In the genomic region with DNA sequence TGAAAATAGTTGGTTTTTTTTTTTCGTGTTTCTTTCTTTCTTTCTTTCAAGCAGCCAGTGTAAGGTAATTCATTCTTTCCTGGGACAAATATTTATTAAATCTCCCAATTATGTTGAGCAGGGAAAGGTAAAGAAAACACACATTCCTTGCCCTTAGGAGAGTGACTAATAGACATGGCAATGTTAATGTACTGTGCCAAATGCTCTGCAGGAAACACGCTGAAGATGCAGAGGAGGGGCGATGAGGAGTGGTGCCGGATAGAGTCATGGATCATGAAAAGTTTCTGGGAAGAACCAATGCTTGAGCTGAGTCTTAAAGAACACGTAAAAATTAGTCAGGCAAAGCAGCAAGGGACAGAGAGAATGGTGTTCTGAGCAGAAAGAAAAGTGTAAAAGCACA, we compare ENCODE assay signal across 1 cellular context.
TF ChIP-seq lines count a peak whose summit lies in the region.

No MANE protein-coding gene starts in this region.

TF ChIP-seq in WTC11, 78 proteins besides CTCF, POLR2A, EP300 and RAD21 (continued from another document):
- TF ChIP-seq, protein P1, sequence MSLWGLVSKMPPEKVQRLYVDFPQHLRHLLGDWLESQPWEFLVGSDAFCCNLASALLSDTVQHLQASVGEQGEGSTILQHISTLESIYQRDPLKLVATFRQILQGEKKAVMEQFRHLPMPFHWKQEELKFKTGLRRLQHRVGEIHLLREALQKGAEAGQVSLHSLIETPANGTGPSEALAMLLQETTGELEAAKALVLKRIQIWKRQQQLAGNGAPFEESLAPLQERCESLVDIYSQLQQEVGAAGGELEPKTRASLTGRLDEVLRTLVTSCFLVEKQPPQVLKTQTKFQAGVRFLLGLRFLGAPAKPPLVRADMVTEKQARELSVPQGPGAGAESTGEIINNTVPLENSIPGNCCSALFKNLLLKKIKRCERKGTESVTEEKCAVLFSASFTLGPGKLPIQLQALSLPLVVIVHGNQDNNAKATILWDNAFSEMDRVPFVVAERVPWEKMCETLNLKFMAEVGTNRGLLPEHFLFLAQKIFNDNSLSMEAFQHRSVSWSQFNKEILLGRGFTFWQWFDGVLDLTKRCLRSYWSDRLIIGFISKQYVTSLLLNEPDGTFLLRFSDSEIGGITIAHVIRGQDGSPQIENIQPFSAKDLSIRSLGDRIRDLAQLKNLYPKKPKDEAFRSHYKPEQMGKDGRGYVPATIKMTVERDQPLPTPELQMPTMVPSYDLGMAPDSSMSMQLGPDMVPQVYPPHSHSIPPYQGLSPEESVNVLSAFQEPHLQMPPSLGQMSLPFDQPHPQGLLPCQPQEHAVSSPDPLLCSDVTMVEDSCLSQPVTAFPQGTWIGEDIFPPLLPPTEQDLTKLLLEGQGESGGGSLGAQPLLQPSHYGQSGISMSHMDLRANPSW (CRISPR knock-in tag; conservative IDR thresholded peaks at IDR 0.05; ENCODE audit: low read depth): no peak
- TF ChIP-seq, protein P2, sequence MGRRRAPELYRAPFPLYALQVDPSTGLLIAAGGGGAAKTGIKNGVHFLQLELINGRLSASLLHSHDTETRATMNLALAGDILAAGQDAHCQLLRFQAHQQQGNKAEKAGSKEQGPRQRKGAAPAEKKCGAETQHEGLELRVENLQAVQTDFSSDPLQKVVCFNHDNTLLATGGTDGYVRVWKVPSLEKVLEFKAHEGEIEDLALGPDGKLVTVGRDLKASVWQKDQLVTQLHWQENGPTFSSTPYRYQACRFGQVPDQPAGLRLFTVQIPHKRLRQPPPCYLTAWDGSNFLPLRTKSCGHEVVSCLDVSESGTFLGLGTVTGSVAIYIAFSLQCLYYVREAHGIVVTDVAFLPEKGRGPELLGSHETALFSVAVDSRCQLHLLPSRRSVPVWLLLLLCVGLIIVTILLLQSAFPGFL (CRISPR knock-in tag; IDR thresholded peaks at IDR 0.05; ENCODE audit: borderline replicate concordance): no peak
- TF ChIP-seq JUN (CRISPR knock-in tag; IDR thresholded peaks at IDR 0.05) (no peak), ETV6 (CRISPR knock-in tag; IDR thresholded peaks at IDR 0.05) (no peak), IRF2 (CRISPR knock-in tag; IDR thresholded peaks at IDR 0.05; ENCODE audit: borderline replicate concordance, low read depth) (no peak), ZNF138 (CRISPR knock-in tag; conservative IDR thresholded peaks at IDR 0.05) (no peak), TCF7 (CRISPR knock-in tag; IDR thresholded peaks at IDR 0.05; ENCODE audit: low read depth) (no peak), NR3C1 (CRISPR knock-in tag; conservative IDR thresholded peaks at IDR 0.05; ENCODE audit: low read depth) (no peak), FOXJ3 (CRISPR knock-in tag; IDR thresholded peaks at IDR 0.05; ENCODE audit: borderline replicate concordance) (no peak), NFE2L1 (CRISPR knock-in tag; IDR thresholded peaks at IDR 0.05) (no peak), SOX15 (CRISPR knock-in tag; IDR thresholded peaks at IDR 0.05) (no peak), ZNF396 (CRISPR knock-in tag; IDR thresholded peaks at IDR 0.05; ENCODE audit: borderline replicate concordance) (no peak), TEAD1 (CRISPR knock-in tag; IDR thresholded peaks at IDR 0.05) (no peak)
- TF ChIP-seq, protein P3, sequence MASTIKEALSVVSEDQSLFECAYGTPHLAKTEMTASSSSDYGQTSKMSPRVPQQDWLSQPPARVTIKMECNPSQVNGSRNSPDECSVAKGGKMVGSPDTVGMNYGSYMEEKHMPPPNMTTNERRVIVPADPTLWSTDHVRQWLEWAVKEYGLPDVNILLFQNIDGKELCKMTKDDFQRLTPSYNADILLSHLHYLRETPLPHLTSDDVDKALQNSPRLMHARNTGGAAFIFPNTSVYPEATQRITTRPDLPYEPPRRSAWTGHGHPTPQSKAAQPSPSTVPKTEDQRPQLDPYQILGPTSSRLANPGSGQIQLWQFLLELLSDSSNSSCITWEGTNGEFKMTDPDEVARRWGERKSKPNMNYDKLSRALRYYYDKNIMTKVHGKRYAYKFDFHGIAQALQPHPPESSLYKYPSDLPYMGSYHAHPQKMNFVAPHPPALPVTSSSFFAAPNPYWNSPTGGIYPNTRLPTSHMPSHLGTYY (CRISPR knock-in tag; IDR thresholded peaks at IDR 0.05): no peak
- TF ChIP-seq, protein P4, sequence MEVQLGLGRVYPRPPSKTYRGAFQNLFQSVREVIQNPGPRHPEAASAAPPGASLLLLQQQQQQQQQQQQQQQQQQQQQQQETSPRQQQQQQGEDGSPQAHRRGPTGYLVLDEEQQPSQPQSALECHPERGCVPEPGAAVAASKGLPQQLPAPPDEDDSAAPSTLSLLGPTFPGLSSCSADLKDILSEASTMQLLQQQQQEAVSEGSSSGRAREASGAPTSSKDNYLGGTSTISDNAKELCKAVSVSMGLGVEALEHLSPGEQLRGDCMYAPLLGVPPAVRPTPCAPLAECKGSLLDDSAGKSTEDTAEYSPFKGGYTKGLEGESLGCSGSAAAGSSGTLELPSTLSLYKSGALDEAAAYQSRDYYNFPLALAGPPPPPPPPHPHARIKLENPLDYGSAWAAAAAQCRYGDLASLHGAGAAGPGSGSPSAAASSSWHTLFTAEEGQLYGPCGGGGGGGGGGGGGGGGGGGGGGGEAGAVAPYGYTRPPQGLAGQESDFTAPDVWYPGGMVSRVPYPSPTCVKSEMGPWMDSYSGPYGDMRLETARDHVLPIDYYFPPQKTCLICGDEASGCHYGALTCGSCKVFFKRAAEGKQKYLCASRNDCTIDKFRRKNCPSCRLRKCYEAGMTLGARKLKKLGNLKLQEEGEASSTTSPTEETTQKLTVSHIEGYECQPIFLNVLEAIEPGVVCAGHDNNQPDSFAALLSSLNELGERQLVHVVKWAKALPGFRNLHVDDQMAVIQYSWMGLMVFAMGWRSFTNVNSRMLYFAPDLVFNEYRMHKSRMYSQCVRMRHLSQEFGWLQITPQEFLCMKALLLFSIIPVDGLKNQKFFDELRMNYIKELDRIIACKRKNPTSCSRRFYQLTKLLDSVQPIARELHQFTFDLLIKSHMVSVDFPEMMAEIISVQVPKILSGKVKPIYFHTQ (CRISPR knock-in tag; IDR thresholded peaks at IDR 0.05): no peak
TF ChIP-seq in WTC11: peak in this region for 0.
